ENCODE assay signal across 26 cellular contexts in genomic region chr2:61557386-61557785, GRCh38.
"Had no signal": no experiment of that assay in that cellular context is flagged by ENCODE, and none has a peak within 500 bp of the region (broad histone marks: within the 10 kb centered on the region; RNA-seq: fewer than 3 reads in every experiment).

No MANE protein-coding gene starts in this region.

- H3K4me3 ChIP-seq: dorsolateral prefrontal cortex, gastroesophageal sphincter, heart left ventricle, hepatocyte, lung, pancreas, right lobe of liver, stomach, thyroid gland, vagina had no signal

- H3K27ac ChIP-seq: dorsolateral prefrontal cortex, epithelial cell of prostate, foreskin keratinocyte, gastroesophageal sphincter, heart left ventricle, hepatocyte, neutrophil, pancreas, right lobe of liver, stomach, thyroid gland, vagina had no signal

- H3K9me3 ChIP-seq: gastroesophageal sphincter, heart left ventricle, neutrophil, pancreas, right lobe of liver, stomach, thyroid gland, vagina had no signal

- H3K27me3 ChIP-seq: dorsolateral prefrontal cortex, gastroesophageal sphincter, heart left ventricle, hepatocyte, pancreas, right lobe of liver, stomach, thyroid gland, vagina had no signal

- H3K36me3 ChIP-seq: gastroesophageal sphincter, heart left ventricle, neutrophil, pancreas, right lobe of liver, stomach, thyroid gland, vagina had no signal

- ATAC-seq: esophagus mucosa; foreskin keratinocyte; gastroesophageal sphincter; heart left ventricle; left lobe of liver; natural killer cell treated with Interleukin-12 subunit alpha and Interleukin-12 subunit beta and Interleukin-15 and Interleukin-18, amount 100 ng/mL, for 72 hours; pancreas; right lobe of liver; stimulated activated effector memory CD8-positive, alpha-beta T cell treated with anti-CD3 and anti-CD28 coated beads, Interleukin-12 subunit alpha, Interleukin-12 subunit beta, amount 100 ng/mL, for 72 hours had no signal

- H3K4me1 ChIP-seq: foreskin keratinocyte, gastroesophageal sphincter, heart left ventricle, pancreas, right lobe of liver, stomach, thyroid gland, vagina had no signal

- DNase-seq: cortex of kidney; dorsolateral prefrontal cortex; effector CD4-positive, alpha-beta T cell; endodermal cell; foreskin keratinocyte; heart left ventricle; kidney; naive B cell; pancreas; right lobe of liver; stimulated activated CD4-positive, alpha-beta T cell treated with anti-CD3 and anti-CD28 coated beads, Interleukin-2, amount 100 ng/mL, for 24 hours; stimulated activated CD4-positive, alpha-beta T cell treated with anti-CD3 and anti-CD28 coated beads, Interleukin-4, amount 100 ng/mL, for 24 hours; stimulated activated naive CD4-positive, alpha-beta T cell treated with Interleukin-2 at 50 U/mL for 16 hours; stomach; thyroid gland; trophoblast cell had no signal

- FAIRE-seq: kidney, pancreas had no signal
